In genomic region chr3:12393894-12394293, GRCh38 we compare ENCODE assay signal across 13 cellular contexts.
DNase-seq lines count a peak whose midpoint lies in the region; ATAC-seq and TF ChIP-seq lines count a peak whose summit lies in the region.
"Had no signal": no experiment of that assay in that cellular context is flagged by ENCODE, and none has a peak within 500 bp of the region (broad histone marks: within the 10 kb centered on the region; RNA-seq: fewer than 3 reads in every experiment).

No MANE protein-coding gene starts in this region.

- no peak for DNase-seq in Right ventricle myocardium superior
- DNase-seq in cardiac septum (ENCODE audit: low spot score): no peak
- peak; percentile 13 for DNase-seq in RWPE1 (ENCODE audit: low spot score)
- peak; percentile 97 for DNase-seq in fibroblast of villous mesenchyme (ENCODE audit: low read depth)
- no peak for DNase-seq in upper lobe of right lung
- no peak for DNase-seq in SW 1271 (lab: John Stamatoyannopoulos, UW)
- DNase-seq in activated CD4-positive, alpha-beta T cell treated with anti-CD3 and anti-CD28 coated beads, Interleukin-2, amount 10 ng/mL, durations not matched to agents 7 days and 5 days: no peak
- no peak for DNase-seq in NCI-H2171 treated with DMSO at 0.1 percent for 48 hours (lab: John Stamatoyannopoulos, UW)
- DNase-seq: BE2C, cerebellar nuclear complex, occipital lobe, SJCRH30 had no signal

- H3K36me3 Mint-ChIP-seq in activated CD4-positive, alpha-beta T cell treated with anti-CD3 and anti-CD28 coated beads, Interleukin-2, amount 10 ng/mL, durations not matched to agents 7 days and 5 days (ENCODE audit: low read depth): no peaks in the 10 kb centered on the region

- H3K4me3 ChIP-seq in fibroblast of villous mesenchyme (ENCODE audit: low read depth, low read length) (no peak overlapping the region), upper lobe of right lung (no peak overlapping the region)
- H3K4me3 ChIP-seq: GM12878, SJCRH30 had no signal

- CTCF ChIA-PET in RWPE1 (lab: Yijun Ruan, JAX): no interaction called here
- CTCF ChIA-PET in activated CD4-positive, alpha-beta T cell treated with anti-CD3 and anti-CD28 coated beads, Interleukin-2, amount 10 ng/mL, durations not matched to agents 7 days and 5 days (lab: Charles Lee): no interaction called here

- no peaks in the 10 kb centered on the region for H3K27me3 ChIP-seq in upper lobe of right lung
- H3K27me3 ChIP-seq: BE2C, SJCRH30 had no signal

- H3K4me3 Mint-ChIP-seq in activated CD4-positive, alpha-beta T cell treated with anti-CD3 and anti-CD28 coated beads, Interleukin-2, amount 10 ng/mL, durations not matched to agents 7 days and 5 days: no peak overlapping the region

- TF ChIP-seq CTCF in RWPE1 (conservative IDR thresholded peaks at IDR 0.05; ENCODE audit: low read depth) (no peak), fibroblast of villous mesenchyme (IDR thresholded peaks at IDR 0.05; ENCODE audit: insufficient read depth, low read depth, low read length) (no peak), upper lobe of right lung (IDR thresholded peaks at IDR 0.05) (no peak)

- H3K4me1 Mint-ChIP-seq in activated CD4-positive, alpha-beta T cell treated with anti-CD3 and anti-CD28 coated beads, Interleukin-2, amount 10 ng/mL, durations not matched to agents 7 days and 5 days: peaks cover 19% of the 10 kb centered on the region

- H3K36me3 ChIP-seq in upper lobe of right lung: no peaks in the 10 kb centered on the region
- H3K36me3 ChIP-seq: BE2C, SJCRH30 had no signal

- POLR2A ChIA-PET in RWPE1 (lab: Yijun Ruan, JAX; ENCODE audit: low non-redundant PET): no interaction called here
- POLR2A ChIA-PET in activated CD4-positive, alpha-beta T cell treated with anti-CD3 and anti-CD28 coated beads, Interleukin-2, amount 10 ng/mL, durations not matched to agents 7 days and 5 days (lab: Charles Lee): no interaction called here

- peaks cover 12% of the 10 kb centered on the region for H3K4me1 ChIP-seq in upper lobe of right lung
- H3K4me1 ChIP-seq: BE2C had no signal

- intact Hi-C loops in Right ventricle myocardium superior (cut with DNase I): no loop called here
- intact Hi-C loops in cardiac septum (cut with DNase I): no loop called here
- intact Hi-C loops in upper lobe of right lung (cut with DNase I): no loop called here

- H3K27me3 Mint-ChIP-seq in activated CD4-positive, alpha-beta T cell treated with anti-CD3 and anti-CD28 coated beads, Interleukin-2, amount 10 ng/mL, durations not matched to agents 7 days and 5 days: peaks cover 7% of the 10 kb centered on the region

- peak; percentile 79 for ATAC-seq in Right ventricle myocardium superior (ENCODE audit: poor library complexity)
- ATAC-seq in upper lobe of right lung: peak; percentile 74
- ATAC-seq: GM12878 had no signal

- no peak overlapping the region for H3K27ac Mint-ChIP-seq in activated CD4-positive, alpha-beta T cell treated with anti-CD3 and anti-CD28 coated beads, Interleukin-2, amount 10 ng/mL, durations not matched to agents 7 days and 5 days

- no peaks in the 10 kb centered on the region for H3K9me3 ChIP-seq in upper lobe of right lung
- H3K9me3 ChIP-seq: BE2C, SJCRH30 had no signal

- peaks cover 2% of the 10 kb centered on the region for H3K9me3 Mint-ChIP-seq in activated CD4-positive, alpha-beta T cell treated with anti-CD3 and anti-CD28 coated beads, Interleukin-2, amount 10 ng/mL, durations not matched to agents 7 days and 5 days

- no peak overlapping the region for H3K27ac ChIP-seq in RWPE1
- H3K27ac ChIP-seq in upper lobe of right lung: no peak overlapping the region
- H3K27ac ChIP-seq: SJCRH30 had no signal

Comparison
In these comparisons a context has a peak if more than half of its experiments do, and no peak if none do; other contexts are left out.
1. DNase-seq: peak in RWPE1 (single experiment) and fibroblast of villous mesenchyme (single experiment); none in Right ventricle myocardium superior (single experiment), cardiac septum (single experiment), upper lobe of right lung (single experiment), SW 1271 (0 of 2), activated CD4-positive, alpha-beta T cell treated with anti-CD3 and anti-CD28 coated beads, Interleukin-2, amount 10 ng/mL, durations not matched to agents 7 days and 5 days (single experiment) and NCI-H2171 treated with DMSO at 0.1 percent for 48 hours (single experiment).